In the genomic region with DNA sequence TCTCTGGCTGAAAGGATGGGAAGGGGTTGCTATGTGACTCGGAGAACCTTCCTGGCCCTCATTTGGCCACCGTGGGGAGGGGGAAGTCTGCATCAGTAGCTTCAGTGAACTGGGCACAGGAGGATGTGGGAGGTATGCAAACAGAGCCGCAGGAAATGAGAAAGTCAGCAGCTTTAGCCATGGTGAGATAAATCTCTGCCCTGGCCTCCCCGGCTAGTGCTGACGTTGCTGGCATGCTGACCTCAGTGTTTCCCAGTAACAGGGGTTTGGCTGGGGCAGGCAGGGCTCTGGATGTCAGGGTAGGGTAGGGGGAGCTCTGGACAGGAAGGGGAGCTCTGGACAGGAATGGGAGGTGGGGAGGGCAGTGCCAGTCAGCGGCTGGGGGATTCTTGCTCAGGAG, we compare ENCODE assay signal across 8 cellular contexts. TPM values are rescaled to one million over a fixed set of nuclear protein-coding genes. Genes with fewer than 3 reads are reported as not detected.
DNase-seq lines count a peak whose midpoint lies in the region; ATAC-seq and TF ChIP-seq lines count a peak whose summit lies in the region.

No MANE protein-coding gene starts in this region.

- H3K36me3 ChIP-seq in uterus: no peaks in the 10 kb centered on the region

- no peaks in the 10 kb centered on the region for H3K36me3 Mint-ChIP-seq in activated T-helper 17 cell treated with anti-CD3 and anti-CD28 coated beads, Interleukin-2, amount 50 U/mL, for 72 hours (ENCODE audit: low read depth)

- TF ChIP-seq POLR2A in uterus (IDR thresholded peaks at IDR 0.05): no peak

- peak overlapping the region; percentile 52 for H3K4me3 Mint-ChIP-seq in activated T-helper 17 cell treated with anti-CD3 and anti-CD28 coated beads, Interleukin-2, amount 50 U/mL, for 72 hours

- intact Hi-C loops in uterus (cut with DNase I; ENCODE audit: low total_unique reads): no loop called here

- H3K4me3 ChIP-seq in AG10803 (ENCODE audit: low read length) (no peak overlapping the region), uterus (no peak overlapping the region)

- peak; percentile 71 for DNase-seq in AG10803 (ENCODE audit: low read depth)
- peak; percentile 79 for DNase-seq in kidney tubule cell (ENCODE audit: low spot score)
- peak; percentile 74 to 84 for DNase-seq in uterus
- DNase-seq in NCI-H2227 (lab: John Stamatoyannopoulos, UW; ENCODE audit: unreplicated experiment): no peak
- no peak for DNase-seq in T1000 (lab: John Stamatoyannopoulos, UW)
- DNase-seq in foreskin melanocyte: no peak

- ATAC-seq in GM21447 (IDR thresholded peaks at IDR 0.05; ENCODE audit: unreplicated experiment): peak; percentile 73
- ATAC-seq in activated T-helper 17 cell treated with anti-CD3 and anti-CD28 coated beads, Interleukin-2, amount 50 U/mL, for 72 hours (replicated peaks): peak; percentile 54

- no peaks in the 10 kb centered on the region for H3K9me3 Mint-ChIP-seq in activated T-helper 17 cell treated with anti-CD3 and anti-CD28 coated beads, Interleukin-2, amount 50 U/mL, for 72 hours

- peak overlapping the region; percentile 88 for H3K27ac Mint-ChIP-seq in activated T-helper 17 cell treated with anti-CD3 and anti-CD28 coated beads, Interleukin-2, amount 50 U/mL, for 72 hours

- TF ChIP-seq CTCF in AG10803 (conservative IDR thresholded peaks at IDR 0.05; ENCODE audit: low read length) (no peak; the same call in 1 of the 2 replicates), uterus (IDR thresholded peaks at IDR 0.05) (no peak)

- peak overlapping the region; percentile 77 to 83 for H3K27ac ChIP-seq in uterus

- no peaks in the 10 kb centered on the region for H3K27me3 ChIP-seq in uterus

- H3K4me1 Mint-ChIP-seq in activated T-helper 17 cell treated with anti-CD3 and anti-CD28 coated beads, Interleukin-2, amount 50 U/mL, for 72 hours: peaks cover 10% of the 10 kb centered on the region

- no peaks in the 10 kb centered on the region for H3K27me3 Mint-ChIP-seq in activated T-helper 17 cell treated with anti-CD3 and anti-CD28 coated beads, Interleukin-2, amount 50 U/mL, for 72 hours

- peaks cover 0 to 4% of the 10 kb centered on the region in 2 donors for H3K4me1 ChIP-seq in uterus

- no peaks in the 10 kb centered on the region for H3K9me3 ChIP-seq in uterus

RNA-seq across cellular contexts. Expression of a gene that starts 2.3 kb away (rescaled TPM):
- not detected for total RNA-seq in activated T-helper 17 cell treated with anti-CD3 and anti-CD28 coated beads, Interleukin-2, amount 50 U/mL, for 72 hours
- not detected for total RNA-seq in uterus

RNA-seq across cellular contexts. Expression of a gene that starts 16.6 kb away (rescaled TPM):
- not detected for total RNA-seq in activated T-helper 17 cell treated with anti-CD3 and anti-CD28 coated beads, Interleukin-2, amount 50 U/mL, for 72 hours
- not detected for total RNA-seq in uterus

RNA-seq across cellular contexts. Expression of a gene that starts 26.1 kb away (rescaled TPM):
- 10 to 100 TPM; 40.3 to 53.4 TPM for total RNA-seq in activated T-helper 17 cell treated with anti-CD3 and anti-CD28 coated beads, Interleukin-2, amount 50 U/mL, for 72 hours
- total RNA-seq in uterus: 10 to 100 TPM; 12.3 to 41.6 (median 26.7) TPM

RNA-seq across cellular contexts. Expression of a gene that starts 26.5 kb away (rescaled TPM):
- total RNA-seq in activated T-helper 17 cell treated with anti-CD3 and anti-CD28 coated beads, Interleukin-2, amount 50 U/mL, for 72 hours: 100 to 1,000 TPM; 187 to 214 TPM
- 100 to 1,000 TPM in 2 of 4 donors, 10 to 100 TPM in 2; 52.3 to 194 (median 77.1) TPM for total RNA-seq in uterus

Comparison
In these comparisons a context has a peak if more than half of its experiments do, and no peak if none do; other contexts are left out.
1. DNase-seq: peak in AG10803 (single experiment), kidney tubule cell (single experiment) and uterus (2 of 2); none in NCI-H2227 (single experiment), T1000 (single experiment) and foreskin melanocyte (single experiment).